In the genomic region with DNA sequence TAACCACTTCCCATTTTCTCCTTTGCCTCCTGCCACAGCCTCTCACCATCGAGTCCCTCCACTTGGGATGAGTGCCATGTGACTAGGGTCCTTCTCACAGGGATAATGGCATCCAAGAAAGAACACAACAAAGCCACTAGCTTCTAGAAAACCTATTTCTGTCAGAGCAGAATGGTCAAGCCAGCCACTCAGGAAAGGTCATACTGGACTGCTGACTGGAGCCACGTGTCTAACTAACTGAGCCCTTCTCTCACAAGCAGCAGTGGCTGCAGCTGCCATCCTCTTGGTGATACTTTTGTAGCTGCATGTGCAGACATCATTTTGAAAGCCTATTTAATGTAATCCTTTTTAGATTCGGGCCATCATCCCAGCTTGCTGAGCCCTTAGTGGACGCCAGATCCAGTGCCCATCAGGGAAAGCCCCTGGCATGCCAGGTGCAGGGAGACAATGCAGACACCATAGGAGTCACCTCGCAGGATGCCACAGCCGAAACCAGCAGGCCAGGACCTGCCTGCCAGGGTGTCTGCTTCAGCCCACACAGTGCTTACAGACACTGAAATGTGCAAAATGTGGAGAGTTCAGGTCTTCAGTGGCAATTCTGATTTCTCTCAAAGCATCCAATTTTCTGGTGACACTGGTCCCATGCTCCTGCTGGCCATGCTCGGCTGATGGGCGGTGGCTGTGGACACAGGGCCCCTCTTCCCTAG, we compare ENCODE assay signal across 13 cellular contexts.
DNase-seq lines count a peak whose midpoint lies in the region; ATAC-seq and TF ChIP-seq lines count a peak whose summit lies in the region.
"Had no signal": no experiment of that assay in that cellular context is flagged by ENCODE, and none has a peak within 500 bp of the region (broad histone marks: within the 10 kb centered on the region; RNA-seq: fewer than 3 reads in every experiment).

No MANE protein-coding gene starts in this region.

- H3K27ac ChIP-seq in PC-9 (no peak overlapping the region), psoas muscle (peak overlapping the region; percentile 91)

- H3K9me2 ChIP-seq in PC-9 (ENCODE audit: insufficient read depth) = no peaks in the 10 kb centered on the region

- H3K4me1 Mint-ChIP-seq in endothelial cell (ENCODE audit: unreplicated experiment) = peaks cover 46% of the 10 kb centered on the region
- H3K4me1 Mint-ChIP-seq: endodermal cell had no signal

- H3K79me2 ChIP-seq in PC-9 (ENCODE audit: low read depth) = 0 out of 2 replicates have a peak, but pooled peaks cover 14% of the 10 kb centered on the region

- no peaks in the 10 kb centered on the region for H3K9me3 Mint-ChIP-seq in endothelial cell (ENCODE audit: unreplicated experiment)
- H3K9me3 Mint-ChIP-seq: activated T-cell treated with anti-CD3 and anti-CD28 coated beads, Interleukin-2, amount 50 U/mL, for 72 hours; endodermal cell had no signal

- TF ChIP-seq CTCF in PC-9 (conservative IDR thresholded peaks at IDR 0.05) = no peak
- no peak for TF ChIP-seq CTCF in endothelial cell (IDR thresholded peaks at IDR 0.05; ENCODE audit: unreplicated experiment)
- TF ChIP-seq CTCF in psoas muscle (IDR thresholded peaks at IDR 0.05) = no peak

- CTCF ChIA-PET in PC-9 (lab: Charles Lee) = no interaction called here

- H3K27me3 ChIP-seq in PC-9 (ENCODE audit: insufficient read depth, low read depth) = no peaks in the 10 kb centered on the region
- H3K27me3 ChIP-seq in psoas muscle (ENCODE audit: insufficient read depth in 3 of 3, low read length in 2 of 3) = no peaks in the 10 kb centered on the region

- no peak overlapping the region for H2AFZ ChIP-seq in PC-9

- peak overlapping the region; percentile 62 for H3K4me3 Mint-ChIP-seq in endothelial cell (ENCODE audit: unreplicated experiment)
- H3K4me3 Mint-ChIP-seq: endodermal cell had no signal

- H3K4me3 ChIP-seq in PC-9 (no peak overlapping the region), psoas muscle (no peak overlapping the region)

- H3F3A ChIP-seq in PC-9 (ENCODE audit: insufficient read depth, low read depth) = peaks cover 25% of the 10 kb centered on the region; the same call in 1 of the 2 replicates

- ATAC-seq in psoas muscle = no peak
- ATAC-seq: left colon had no signal

- POLR2A ChIA-PET in PC-9 (lab: Charles Lee; ENCODE audit: unreplicated experiment) = no interaction called here

- peaks cover 8% of the 10 kb centered on the region for H3K27me3 Mint-ChIP-seq in endothelial cell (ENCODE audit: unreplicated experiment)

- H3K4me1 ChIP-seq in PC-9 (replicated peaks; ENCODE audit: insufficient read depth) = peaks cover 29% of the 10 kb centered on the region
- H3K4me1 ChIP-seq in psoas muscle = peaks cover 82% of the 10 kb centered on the region

- H4K20me1 ChIP-seq in PC-9 (ENCODE audit: insufficient read depth) = peaks cover 40% of the 10 kb centered on the region

- H3K9me3 ChIP-seq in PC-9 (ENCODE audit: insufficient read depth, low read depth) = no peaks in the 10 kb centered on the region
- no peaks in the 10 kb centered on the region for H3K9me3 ChIP-seq in psoas muscle

- H3K4me2 ChIP-seq in PC-9 = peak overlapping the region; percentile 69

- peaks cover 48% of the 10 kb centered on the region for H3K36me3 Mint-ChIP-seq in endothelial cell (ENCODE audit: low read depth, unreplicated experiment)

- H3K27ac Mint-ChIP-seq in endothelial cell (ENCODE audit: unreplicated experiment) = peak overlapping the region; percentile 36
- H3K27ac Mint-ChIP-seq: activated T-cell treated with anti-CD3 and anti-CD28 coated beads, Interleukin-2, amount 50 U/mL, for 72 hours had no signal

- intact Hi-C loops in PC-9 (cut with micrococcal nuclease; ENCODE audit: unreplicated experiment) = loop anchor here (1.0 to 2.0 kb wide), 2 partner anchors 133 to 300 kb away; no protein-coding TSS in a partner anchor
- intact Hi-C loops in psoas muscle (cut with DNase I) = no loop called here

- H3K36me3 ChIP-seq in PC-9 (ENCODE audit: low read depth) = peaks cover 14% of the 10 kb centered on the region
- no peaks in the 10 kb centered on the region for H3K36me3 ChIP-seq in psoas muscle (ENCODE audit: insufficient read depth in 1 of 2, low read depth in 1 of 2)

- peak; percentile 18 for DNase-seq in NCI-H146 (lab: John Stamatoyannopoulos, UW)
- DNase-seq in NCI-H146 treated with DMSO at 0.1 percent for 48 hours (lab: John Stamatoyannopoulos, UW; ENCODE audit: unreplicated experiment) = no peak
- no peak for DNase-seq in PC-9
- DNase-seq in endothelial cell (ENCODE audit: low spot score) = no peak
- DNase-seq in psoas muscle = no peak
- no peak for DNase-seq in NOMO-1 treated with dmso at 0.1 percent for 144 hours (lab: John Stamatoyannopoulos, UW; ENCODE audit: unreplicated experiment)
- DNase-seq in CD1c-positive myeloid dendritic cell (ENCODE audit: extremely low spot score) = no peak
- no peak for DNase-seq in cerebellar cortex (ENCODE audit: low spot score)
- DNase-seq: activated T-cell treated with anti-CD3 and anti-CD28 coated beads, Interleukin-2, amount 50 U/mL, for 72 hours; left colon; NCI-H524; small intestine had no signal

- 51 to 70% (median 51%) methylated on average over 8 of the region's 8 CpGs for WGBS in psoas muscle, 3 donors

- no TSS peak for BruUV-seq in PC-9 (replicated peaks; lab: Mats Ljungman, UMichigan)
